13 cellular contexts compared by ENCODE assay signal in the genomic region with DNA sequence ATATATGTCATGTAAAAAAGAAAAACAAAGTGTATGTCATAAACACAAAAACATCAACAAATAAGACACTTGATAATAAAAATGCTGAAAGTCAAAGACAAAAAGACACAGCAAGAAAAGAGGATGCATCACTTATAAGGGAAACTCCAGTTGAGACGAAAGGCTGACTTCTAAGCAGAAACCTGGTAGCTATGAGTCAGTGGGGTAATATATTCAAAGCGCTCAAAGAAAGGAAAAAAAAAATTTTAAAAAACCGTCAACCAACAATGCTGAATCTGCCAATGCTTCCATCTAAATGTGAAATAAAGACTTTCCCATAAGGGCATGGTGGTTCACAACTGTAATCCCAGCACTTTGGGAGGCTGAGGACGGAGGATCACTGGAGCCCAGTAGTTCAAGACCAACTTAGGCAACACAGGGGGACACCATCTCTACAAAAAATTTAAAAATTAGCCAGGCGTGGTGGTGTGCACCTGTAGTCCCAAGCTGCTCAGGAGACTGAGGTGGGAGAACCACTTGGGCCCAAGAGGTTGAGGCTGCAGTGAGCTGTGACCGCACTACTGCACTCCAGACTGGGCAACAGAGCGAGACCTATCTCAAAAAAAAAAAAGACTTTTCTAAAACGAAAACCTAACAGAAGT. TPM values are rescaled to one million over a fixed set of nuclear protein-coding genes. Genes with fewer than 3 reads are reported as not detected.
DNase-seq lines count a peak whose midpoint lies in the region; ATAC-seq and TF ChIP-seq lines count a peak whose summit lies in the region.
"Had no signal": no experiment of that assay in that cellular context is flagged by ENCODE, and none has a peak within 500 bp of the region (broad histone marks: within the 10 kb centered on the region; RNA-seq: fewer than 3 reads in every experiment).

No MANE protein-coding gene starts in this region.

- no peak overlapping the region for H3K27ac ChIP-seq in suprapubic skin
- H3K27ac ChIP-seq: HL-60, neutrophil had no signal

- peak overlapping the region; percentile 94 for H3K27ac Mint-ChIP-seq in activated naive CD4-positive, alpha-beta T cell treated with anti-CD3 and anti-CD28 coated beads, Interleukin-2, amount 50 U/mL, for 24 hours
- H3K27ac Mint-ChIP-seq in T-helper 1 cell treated with Interleukin-12 subunit alpha and Interleukin-12 subunit beta and Interleukin-4 antibody, amounts not matched to agents 30 μg/mL and 1 μg/mL, for 36 hours: peak overlapping the region; percentile 89

- TF ChIP-seq EP300 in suprapubic skin (IDR thresholded peaks at IDR 0.05): no peak

- H3K4me3 ChIP-seq in suprapubic skin: no peak overlapping the region

- no peak for DNase-seq in activated naive CD4-positive, alpha-beta T cell (lab: John Stamatoyannopoulos, UW)
- DNase-seq in NCI-H748 treated with DMSO at 0.1 percent for 48 hours (lab: John Stamatoyannopoulos, UW) (no peak), mucosa of gallbladder (ENCODE audit: low spot score) (no peak), suprapubic skin (ENCODE audit: low spot score in 2 of 2) (no peak), NK-92 (lab: John Stamatoyannopoulos, UW; ENCODE audit: unreplicated experiment) (no peak)
- DNase-seq: BE2C; PC-3; stimulated activated naive CD4-positive, alpha-beta T cell treated with Interleukin-2 at 50 U/mL for 16 hours had no signal

- ATAC-seq in HG02840 (IDR thresholded peaks at IDR 0.05; ENCODE audit: low FRiP score, unreplicated experiment): peak; percentile 55
- ATAC-seq: PC-3 had no signal

- peak overlapping the region; percentile 80 for H3K4me3 Mint-ChIP-seq in activated naive CD4-positive, alpha-beta T cell treated with anti-CD3 and anti-CD28 coated beads, Interleukin-2, amount 50 U/mL, for 24 hours
- H3K4me3 Mint-ChIP-seq in T-helper 1 cell treated with Interleukin-12 subunit alpha and Interleukin-12 subunit beta and Interleukin-4 antibody, amounts not matched to agents 30 μg/mL and 1 μg/mL, for 36 hours: peak overlapping the region; percentile 45

- H3K9me3 ChIP-seq in suprapubic skin: no peaks in the 10 kb centered on the region
- H3K9me3 ChIP-seq: BE2C, neutrophil had no signal

- peaks cover 80% of the 10 kb centered on the region for H3K4me1 Mint-ChIP-seq in activated naive CD4-positive, alpha-beta T cell treated with anti-CD3 and anti-CD28 coated beads, Interleukin-2, amount 50 U/mL, for 24 hours
- H3K4me1 Mint-ChIP-seq in T-helper 1 cell treated with Interleukin-12 subunit alpha and Interleukin-12 subunit beta and Interleukin-4 antibody, amounts not matched to agents 30 μg/mL and 1 μg/mL, for 36 hours (ENCODE audit: low read depth): peaks cover 53% of the 10 kb centered on the region

- TF ChIP-seq CTCF in suprapubic skin (IDR thresholded peaks at IDR 0.05): no peak

- H3K9me3 Mint-ChIP-seq in activated naive CD4-positive, alpha-beta T cell treated with anti-CD3 and anti-CD28 coated beads, Interleukin-2, amount 50 U/mL, for 24 hours: peaks cover 4% of the 10 kb centered on the region
- no peaks in the 10 kb centered on the region for H3K9me3 Mint-ChIP-seq in T-helper 1 cell treated with Interleukin-12 subunit alpha and Interleukin-12 subunit beta and Interleukin-4 antibody, amounts not matched to agents 30 μg/mL and 1 μg/mL, for 36 hours

- H3K4me1 ChIP-seq in suprapubic skin: peaks cover 14% of the 10 kb centered on the region

- H3K36me3 Mint-ChIP-seq in activated naive CD4-positive, alpha-beta T cell treated with anti-CD3 and anti-CD28 coated beads, Interleukin-2, amount 50 U/mL, for 24 hours: peaks cover 15% of the 10 kb centered on the region
- peaks cover 15% of the 10 kb centered on the region for H3K36me3 Mint-ChIP-seq in T-helper 1 cell treated with Interleukin-12 subunit alpha and Interleukin-12 subunit beta and Interleukin-4 antibody, amounts not matched to agents 30 μg/mL and 1 μg/mL, for 36 hours (ENCODE audit: low read depth)

- H3K36me3 ChIP-seq in suprapubic skin: no peaks in the 10 kb centered on the region
- H3K36me3 ChIP-seq: BE2C, neutrophil had no signal

- H3K27me3 Mint-ChIP-seq in activated naive CD4-positive, alpha-beta T cell treated with anti-CD3 and anti-CD28 coated beads, Interleukin-2, amount 50 U/mL, for 24 hours: no peaks in the 10 kb centered on the region
- H3K27me3 Mint-ChIP-seq in T-helper 1 cell treated with Interleukin-12 subunit alpha and Interleukin-12 subunit beta and Interleukin-4 antibody, amounts not matched to agents 30 μg/mL and 1 μg/mL, for 36 hours (ENCODE audit: low read depth): no peaks in the 10 kb centered on the region

- H3K27me3 ChIP-seq in suprapubic skin: no peaks in the 10 kb centered on the region
- H3K27me3 ChIP-seq: BE2C, neutrophil had no signal

- no peak for TF ChIP-seq POLR2A in suprapubic skin (IDR thresholded peaks at IDR 0.05)

- WGBS in suprapubic skin: 74% methylated on average over 8 of the region's 8 CpGs

RNA-seq across cellular contexts. Expression of a gene that starts 24.0 kb away (rescaled TPM):
- total RNA-seq in mucosa of gallbladder (27.0 TPM), suprapubic skin (10 to 100 TPM; 26.4 to 50.7 (median 31.7) TPM)
